ENCODE assay signal across 12 cellular contexts in genomic region chr1:22447581-22448215, GRCh38. TPM values are rescaled to one million over a fixed set of nuclear protein-coding genes. Genes with fewer than 3 reads are reported as not detected.
DNase-seq lines count a peak whose midpoint lies in the region; ATAC-seq and TF ChIP-seq lines count a peak whose summit lies in the region.
"Had no signal": no experiment of that assay in that cellular context is flagged by ENCODE, and none has a peak within 500 bp of the region (broad histone marks: within the 10 kb centered on the region; RNA-seq: fewer than 3 reads in every experiment).

No MANE protein-coding gene starts in this region.

- H3K4me1 ChIP-seq in psoas muscle, result peaks cover 22% of the 10 kb centered on the region

- peaks cover 20% of the 10 kb centered on the region for H3K36me3 Mint-ChIP-seq in Calu3 (ENCODE audit: insufficient read depth, unreplicated experiment)

- no peaks in the 10 kb centered on the region for H3K36me3 ChIP-seq in psoas muscle (ENCODE audit: insufficient read depth in 1 of 2, low read depth in 1 of 2)

- BruUV-seq in Calu3 (replicated peaks; lab: Mats Ljungman, UMichigan), result no TSS peak

- intact Hi-C loops in psoas muscle (cut with DNase I), result no loop called here
- intact Hi-C loops in Calu3 (cut with micrococcal nuclease; ENCODE audit: unreplicated experiment), result no loop called here

- DNase-seq in ELF-1 (ENCODE audit: low read depth, low spot score), result peak; percentile 57
- peak; percentile 3 for DNase-seq in SK-MEL-5 (ENCODE audit: low read depth, low spot score)
- peak; percentile 77 for DNase-seq in fibroblast of peridontal ligament (ENCODE audit: extremely low read depth)
- DNase-seq in psoas muscle, result peak in 1 of 2 donors; percentile 63
- no peak for DNase-seq in activated T-cell treated with anti-CD3 and anti-CD28 coated beads, Interleukin-2, amount 50 U/mL, for 48 hours
- DNase-seq in Calu3, result no peak
- DNase-seq in NCI-H2107 treated with DMSO at 0.1 percent for 48 hours (lab: John Stamatoyannopoulos, UW; ENCODE audit: unreplicated experiment), result no peak
- DNase-seq: GDM1, NCI-H187 treated with DMSO at 0.1 percent for 48 hours had no signal

- no peaks in the 10 kb centered on the region for H3K9me3 ChIP-seq in psoas muscle

- in situ Hi-C loops in SK-MEL-5 (cut with HindIII; ENCODE audit: low pct_unique_long_range_greater_than_20kb, low sequenced_read_pairs), result no loop called here

- peaks cover 11% of the 10 kb centered on the region for H3K4me1 Mint-ChIP-seq in Calu3 (ENCODE audit: low read depth, unreplicated experiment)

- 13 to 20% (median 16%) methylated on average over 6 of the region's 6 CpGs for WGBS in psoas muscle, 3 donors

- CTCF ChIA-PET in Calu3 (lab: Charles Lee), result no interaction called here

- H3K27ac ChIP-seq in psoas muscle, result peak overlapping the region; percentile 72

- H3K4me3 Mint-ChIP-seq in Calu3 (ENCODE audit: low read depth, unreplicated experiment), result no peak overlapping the region

- H3K27ac Mint-ChIP-seq in Calu3 (ENCODE audit: unreplicated experiment), result no peak overlapping the region
- H3K27ac Mint-ChIP-seq: activated naive CD4-positive, alpha-beta T cell treated with anti-CD3 and anti-CD28 coated beads, Interleukin-2, amount 50 U/mL, for 72 hours had no signal

- TF ChIP-seq CTCF in psoas muscle (IDR thresholded peaks at IDR 0.05) (no peak), Calu3 (IDR thresholded peaks at IDR 0.05; ENCODE audit: unreplicated experiment) (no peak)

- no peaks in the 10 kb centered on the region for H3K27me3 ChIP-seq in psoas muscle (ENCODE audit: insufficient read depth in 3 of 3, low read length in 2 of 3)

- no peaks in the 10 kb centered on the region for H3K27me3 Mint-ChIP-seq in Calu3 (ENCODE audit: unreplicated experiment)

- H3K9me3 Mint-ChIP-seq in Calu3 (ENCODE audit: low read depth, unreplicated experiment), result no peaks in the 10 kb centered on the region

- ATAC-seq in psoas muscle (peak; percentile 51 to 69 (median 60)), GM18519 (IDR thresholded peaks at IDR 0.05; ENCODE audit: low FRiP score, unreplicated experiment) (no peak)
- ATAC-seq: activated naive CD4-positive, alpha-beta T cell treated with anti-CD3 and anti-CD28 coated beads, Interleukin-2, amount 50 U/mL, for 72 hours; sciatic nerve had no signal

- H3K4me3 ChIP-seq in psoas muscle, result peak overlapping the region; percentile 41

RNA-seq across cellular contexts. Expression of gene ZBTB40, which starts 4.0 kb away (rescaled TPM):
- total RNA-seq in SK-MEL-5 (2014; rRNA removed; shearing (Covaris generic)), result 14.2 and 14.7 TPM in 2 replicates
- polyA plus RNA-seq in SK-MEL-5 (2015; cell fraction: cytosol; rRNA removed), result 9.4 and 13.6 TPM in 2 replicates
- polyA plus RNA-seq in SK-MEL-5 (2015; cell fraction: nucleus; rRNA removed), result 55.3 and 62.0 TPM in 2 replicates
- total RNA-seq in psoas muscle, result 10 to 100 TPM in 3 of 4 donors, 1 to 10 TPM in 1; 7.2 to 14.1 (median 10.3) TPM
- polyA plus RNA-seq in psoas muscle, result 10 to 100 TPM in 1 of 3 donors, 1 to 10 TPM in 2; 3.8 to 11.4 (median 4.1) TPM
- 17.8 and 18.7 TPM in 2 replicates for total RNA-seq in Calu3 (2022)

Comparison
In these comparisons a context has a peak if more than half of its experiments do, and no peak if none do; other contexts are left out.
1. DNase-seq: peak in ELF-1 (single experiment), SK-MEL-5 (single experiment) and fibroblast of peridontal ligament (single experiment); none in activated T-cell treated with anti-CD3 and anti-CD28 coated beads, Interleukin-2, amount 50 U/mL, for 48 hours (0 of 2), Calu3 (single experiment) and NCI-H2107 treated with DMSO at 0.1 percent for 48 hours (single experiment).